In the genomic region with DNA sequence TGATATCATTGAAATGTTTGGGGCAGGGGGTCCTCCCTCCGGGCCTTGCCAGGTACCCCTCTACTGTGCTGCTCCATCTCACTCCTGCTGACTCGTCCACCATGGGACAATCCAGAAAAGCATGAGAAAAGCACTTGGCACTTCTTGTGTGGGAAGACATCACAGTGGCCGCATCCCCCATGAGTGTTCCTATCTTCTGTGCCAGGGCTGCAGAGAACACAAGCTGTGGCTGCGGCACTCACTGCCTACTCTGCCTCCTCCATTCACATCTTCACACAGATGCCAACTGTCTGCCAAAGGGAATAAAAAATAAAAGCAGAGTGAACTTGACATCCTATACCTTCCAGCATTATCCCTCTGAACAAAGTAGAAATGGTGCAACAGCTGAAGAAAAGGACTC, we compare ENCODE assay signal across 20 cellular contexts.
"Had no signal": no experiment of that assay in that cellular context is flagged by ENCODE, and none has a peak within 500 bp of the region (broad histone marks: within the 10 kb centered on the region; RNA-seq: fewer than 3 reads in every experiment).

No MANE protein-coding gene starts in this region.

- H3K27ac ChIP-seq: HL-60, KMS-11 had no signal

- ATAC-seq: K562 had no signal

- DNase-seq: Kasumi-1, MM.1S, NCI-H1092 treated with DMSO at 0.1 percent for 48 hours, NCI-H1436, NCI-H187, NCI-H2029, NCI-H2081 treated with DMSO at 0.1 percent for 48 hours, NCI-H2171, NCI-H226, NCI-H510A, NCI-H524 treated with DMSO at 0.1 percent for 48 hours, NCI-H69, NCI-H774, Right ventricle myocardium superior, RPMI8226, SIG-M5, SK-N-SH had no signal

- H3K9me3 ChIP-seq: SK-N-SH had no signal

- H3K4me3 ChIP-seq: K562 had no signal
